Comparison of ENCODE assay signal across 11 cellular contexts in the genomic region with DNA sequence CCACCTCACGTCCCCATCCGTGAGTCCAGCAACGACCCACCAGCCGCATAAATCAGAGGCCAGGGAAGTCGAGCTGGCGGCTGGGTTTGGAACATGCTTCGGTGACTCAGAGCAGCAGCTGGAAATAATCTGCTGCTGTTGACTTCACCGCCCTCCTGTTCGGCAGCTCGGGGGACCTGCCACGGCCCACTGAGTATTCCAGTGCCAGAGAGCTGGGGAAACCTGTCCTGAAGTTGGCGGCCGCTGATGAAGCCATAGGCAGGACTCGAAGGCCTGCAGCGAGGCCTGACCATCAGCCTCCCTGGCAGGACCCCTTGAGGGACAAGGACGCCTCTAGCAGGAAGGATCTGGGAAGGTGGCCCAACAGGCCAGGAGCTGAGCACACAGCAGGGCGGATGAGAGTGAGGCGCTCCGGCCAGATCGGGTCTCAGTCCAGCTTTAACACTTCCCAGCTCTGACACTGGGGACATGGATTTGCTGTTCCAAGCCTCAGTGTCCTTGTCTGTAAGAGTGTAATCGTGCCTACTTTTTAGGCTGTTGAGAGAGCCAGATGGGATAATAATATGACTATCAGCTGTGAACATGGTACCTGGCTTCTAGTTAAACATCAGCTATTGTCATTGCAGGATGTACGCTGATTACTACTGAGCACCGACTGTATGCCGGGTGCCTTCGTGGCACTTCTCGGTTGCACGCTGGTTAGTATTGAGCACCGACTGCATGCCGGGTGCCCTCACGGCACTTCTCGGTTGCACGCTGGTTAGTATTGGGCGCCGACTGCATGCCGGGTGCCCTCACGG. TPM values are rescaled to one million over a fixed set of nuclear protein-coding genes. Genes with fewer than 3 reads are reported as not detected.
DNase-seq lines count a peak whose midpoint lies in the region; ATAC-seq and TF ChIP-seq lines count a peak whose summit lies in the region.
"Had no signal": no experiment of that assay in that cellular context is flagged by ENCODE, and none has a peak within 500 bp of the region (broad histone marks: within the 10 kb centered on the region; RNA-seq: fewer than 3 reads in every experiment).

No MANE protein-coding gene starts in this region.

- no peak for ATAC-seq in HG03159 (IDR thresholded peaks at IDR 0.05; ENCODE audit: unreplicated experiment)
- ATAC-seq in GM19452 (IDR thresholded peaks at IDR 0.05; ENCODE audit: unreplicated experiment): no peak

- H3K4me1 ChIP-seq in NT2/D1 (ENCODE audit: insufficient read depth, insufficient read length) (peaks cover 27% of the 10 kb centered on the region), osteoblast (ENCODE audit: insufficient read depth, low read length) (peaks cover 26% of the 10 kb centered on the region)

- no peaks in the 10 kb centered on the region for H3K79me2 ChIP-seq in osteoblast (ENCODE audit: insufficient read depth, low read length)

- H3K4me2 ChIP-seq in osteoblast (ENCODE audit: insufficient read depth, low read length): peak overlapping the region; percentile 48

- H3K4me3 ChIP-seq in AG04450 (ENCODE audit: low read depth, low read length): no peak overlapping the region
- H3K4me3 ChIP-seq in NT2/D1 (ENCODE audit: insufficient read length, low read depth): no peak overlapping the region
- no peak overlapping the region for H3K4me3 ChIP-seq in osteoblast (ENCODE audit: insufficient read depth, low read length)

- TF ChIP-seq CTCF in AG04450 (IDR thresholded peaks at IDR 0.05; ENCODE audit: low read depth, low read length): no peak
- TF ChIP-seq CTCF in osteoblast (IDR thresholded peaks at IDR 0.05; ENCODE audit: extremely low read depth, low read depth, low read length): no peak

- H2AFZ ChIP-seq in osteoblast (ENCODE audit: low read length): peak overlapping the region; percentile 66

- CTCF ChIA-PET in AG04450 (lab: Charles Lee): interaction anchor here (1.2 to 1.3 kb wide), 2 partner anchors 9 to 48 kb away, joined by 4 read pairs; no protein-coding TSS in a partner anchor

- POLR2A ChIA-PET in AG04450 (lab: Yijun Ruan, JAX): interaction anchor here (0.9 to 1.5 kb wide), 8 partner anchors 10 to 124 kb away, joined by 3 to 6 read pairs (median 4); no protein-coding TSS in a partner anchor

- H3K27me3 ChIP-seq in AG04450 (ENCODE audit: control insufficient read depth, insufficient read depth, low read length) (no peaks in the 10 kb centered on the region), NT2/D1 (ENCODE audit: insufficient read depth, insufficient read length) (no peaks in the 10 kb centered on the region), osteoblast (ENCODE audit: insufficient read depth, low read length) (no peaks in the 10 kb centered on the region)

- DNase-seq in AG04450 (ENCODE audit: low read depth, low spot score) (peak; percentile 65), NT2/D1 (ENCODE audit: low read depth, low spot score) (no peak), fibroblast of peridontal ligament (ENCODE audit: extremely low read depth) (peak; percentile 80), osteoblast (ENCODE audit: insufficient read length, low spot score, missing footprints) (peak; percentile 97), ecto neural progenitor cell (ENCODE audit: low spot score) (no peak), NCI-H146 (lab: John Stamatoyannopoulos, UW) (no peak)
- DNase-seq: NCI-H1092, T-helper 1 cell had no signal

- H3K9me3 ChIP-seq in AG04450 (ENCODE audit: control insufficient read depth, insufficient read depth, low read length) (no peaks in the 10 kb centered on the region; the same call in 1 of the 2 replicates), NT2/D1 (ENCODE audit: insufficient read depth, low read length) (no peaks in the 10 kb centered on the region), osteoblast (ENCODE audit: low read depth, low read length) (no peaks in the 10 kb centered on the region)

- H3K27ac ChIP-seq in AG04450 (ENCODE audit: low read depth, low read length) (peak overlapping the region; percentile 68), osteoblast (ENCODE audit: low read depth, low read length) (peak overlapping the region; percentile 24)

- peak overlapping the region; percentile 17 for H3K9ac ChIP-seq in NT2/D1 (ENCODE audit: insufficient read length, low read depth)

- H3K36me3 ChIP-seq in NT2/D1 (ENCODE audit: insufficient read depth, insufficient read length, low read length) (no peaks in the 10 kb centered on the region), osteoblast (ENCODE audit: insufficient read depth, low read length) (no peaks in the 10 kb centered on the region)

- no peaks in the 10 kb centered on the region for H4K20me1 ChIP-seq in osteoblast (ENCODE audit: insufficient read depth, low read length)

RNA-seq across cellular contexts. Expression of a gene that starts 50.4 kb away (rescaled TPM):
- polyA plus RNA-seq in AG04450 (2011; rRNA removed): 0.31 and 0.41 TPM in 2 replicates
- polyA minus RNA-seq in AG04450 (2011; rRNA and poly(A)+ RNA removed): not detected in 2 replicates
- under 0.01 TPM in 1 of 2 replicates, not detected in the other for total RNA-seq in osteoblast
- total RNA-seq: activated T-helper 2 cell treated with anti-CD3 and anti-CD28 coated beads, Interferon-gamma antibody, Interleukin-2, Interleukin-4, amounts not matched to agents 10 μg/mL and 5 μg/mL and 100 μg/mL, durations not matched to agents 14 hours and 24 hours and 36 hours had no signal

Comparison
In these comparisons a context has a peak if more than half of its experiments do, and no peak if none do; other contexts are left out.
1. DNase-seq: peak in AG04450 (single experiment), fibroblast of peridontal ligament (single experiment) and osteoblast (single experiment); none in NT2/D1 (single experiment), ecto neural progenitor cell (single experiment) and NCI-H146 (single experiment).